Comparison of ENCODE assay signal across 23 cellular contexts in the genomic region with DNA sequence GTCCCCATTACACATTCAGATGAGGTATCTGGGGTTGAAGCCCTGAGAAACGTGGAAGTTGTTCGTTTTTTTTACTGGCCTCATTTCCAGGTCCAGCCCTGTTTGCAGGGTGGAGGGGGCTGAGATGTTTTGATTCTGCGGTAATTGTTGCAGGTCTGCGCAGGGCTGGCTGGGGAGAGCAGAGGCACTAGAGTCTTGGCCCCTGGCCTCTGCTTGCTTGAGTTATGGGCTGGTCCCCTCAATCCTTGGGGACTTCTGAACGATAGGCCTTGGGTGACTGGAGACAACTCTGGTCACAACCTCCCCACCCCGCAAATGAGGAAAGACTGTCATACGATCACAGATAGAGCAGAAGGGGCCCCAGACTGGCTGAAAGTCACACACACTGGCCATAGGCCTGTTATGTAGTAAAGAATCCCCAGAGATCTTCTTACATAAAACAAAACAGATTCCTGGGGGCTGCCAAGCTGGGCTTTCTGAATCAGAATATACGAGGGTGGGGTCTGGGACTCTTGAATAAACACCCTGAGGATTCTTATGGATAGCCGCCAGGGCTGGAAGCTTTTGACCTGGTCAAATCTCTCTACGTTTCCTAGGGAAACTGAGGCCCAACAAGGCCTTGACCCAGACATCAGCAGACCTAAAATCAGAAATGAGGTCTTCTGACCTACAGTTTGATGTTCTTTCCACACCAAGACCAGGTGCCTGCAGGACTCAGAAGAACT. TPM values are rescaled to one million over a fixed set of nuclear protein-coding genes. Genes with fewer than 3 reads are reported as not detected.
A peak's percentile ranks its signal among the peaks of the same experiment; 100 is the strongest.
DNase-seq lines count a peak whose midpoint lies in the region; ATAC-seq and TF ChIP-seq lines count a peak whose summit lies in the region.
"Had no signal": no experiment of that assay in that cellular context is flagged by ENCODE, and none has a peak within 500 bp of the region (broad histone marks: within the 10 kb centered on the region; RNA-seq: fewer than 3 reads in every experiment).

No MANE protein-coding gene starts in this region.

- H3K27me3 ChIP-seq in esophagus muscularis mucosa (no peaks in the 10 kb centered on the region), upper lobe of right lung (no peaks in the 10 kb centered on the region), breast epithelium (no peaks in the 10 kb centered on the region), trophoblast cell (ENCODE audit: insufficient read depth, low read length) (no peaks in the 10 kb centered on the region)

- TF ChIP-seq POLR2A in esophagus muscularis mucosa (IDR thresholded peaks at IDR 0.05; ENCODE audit: low read depth) (no peak), breast epithelium (IDR thresholded peaks at IDR 0.05) (no peak)

- no peak overlapping the region for H2BK5ac ChIP-seq in trophoblast cell (ENCODE audit: low read depth, low read length, poor library complexity)

- H3K27me3 Mint-ChIP-seq in nephron (ENCODE audit: low read depth), result no peaks in the 10 kb centered on the region
- no peaks in the 10 kb centered on the region for H3K27me3 Mint-ChIP-seq in activated T-helper 1 cell treated with anti-CD3 and anti-CD28 coated beads, Interleukin-12 subunit alpha, Interleukin-12 subunit beta, Interleukin-2, Interleukin-4 antibody, amounts not matched to agents 30 ng/mL and 10 ng/mL and 1 ng/mL, durations not matched to agents 14 hours and 24 hours and 36 hours (ENCODE audit: insufficient read depth)
- H3K27me3 Mint-ChIP-seq: IgD-negative memory B cell had no signal

- TF ChIP-seq CTCF in esophagus muscularis mucosa (IDR thresholded peaks at IDR 0.05) (no peak), nephron (IDR thresholded peaks at IDR 0.05; ENCODE audit: unreplicated experiment in 3 of 3) (no peak), upper lobe of right lung (IDR thresholded peaks at IDR 0.05) (no peak), breast epithelium (IDR thresholded peaks at IDR 0.05) (no peak)

- H2AFZ ChIP-seq in trophoblast cell (ENCODE audit: insufficient read depth, low read length, poor library complexity), result no peak overlapping the region

- no peak overlapping the region for H3K4me3 Mint-ChIP-seq in nephron
- no peak overlapping the region for H3K4me3 Mint-ChIP-seq in activated T-helper 1 cell treated with anti-CD3 and anti-CD28 coated beads, Interleukin-12 subunit alpha, Interleukin-12 subunit beta, Interleukin-2, Interleukin-4 antibody, amounts not matched to agents 30 ng/mL and 10 ng/mL and 1 ng/mL, durations not matched to agents 14 hours and 24 hours and 36 hours
- H3K4me3 Mint-ChIP-seq: H9, IgD-negative memory B cell had no signal

- no peaks in the 10 kb centered on the region for H3K9me3 ChIP-seq in esophagus muscularis mucosa
- H3K9me3 ChIP-seq in upper lobe of right lung, result no peaks in the 10 kb centered on the region
- H3K9me3 ChIP-seq in breast epithelium, result no peaks in the 10 kb centered on the region
- no peaks in the 10 kb centered on the region for H3K9me3 ChIP-seq in trophoblast cell (ENCODE audit: insufficient read depth, low read depth, low read length)

- H4K12ac ChIP-seq in trophoblast cell (ENCODE audit: low read depth, low read length), result no peak overlapping the region

- no peaks in the 10 kb centered on the region for H3K79me2 ChIP-seq in trophoblast cell (ENCODE audit: control insufficient read depth, insufficient read depth, low read length, poor library complexity)

- no peaks in the 10 kb centered on the region for H3K79me1 ChIP-seq in trophoblast cell (ENCODE audit: low read length)

- no peak overlapping the region for H2BK120ac ChIP-seq in trophoblast cell (ENCODE audit: insufficient read depth, low read length, poor library complexity)

- H3K4me3 ChIP-seq in esophagus muscularis mucosa (no peak overlapping the region), upper lobe of right lung (no peak overlapping the region), breast epithelium (no peak overlapping the region), trophoblast cell (ENCODE audit: low read depth, low read length) (no peak overlapping the region)

- no peak for ATAC-seq in upper lobe of right lung

- no peak overlapping the region for H3K18ac ChIP-seq in trophoblast cell (ENCODE audit: low read length)

- H3K36me3 ChIP-seq in esophagus muscularis mucosa, result peaks cover 0 to 8% (median 2%) of the 10 kb centered on the region in 4 donors
- H3K36me3 ChIP-seq in upper lobe of right lung, result peaks cover 3% of the 10 kb centered on the region
- H3K36me3 ChIP-seq in breast epithelium, result no peaks in the 10 kb centered on the region
- peaks cover 0 to 3% of the 10 kb centered on the region in 2 experiments for H3K36me3 ChIP-seq in trophoblast cell (ENCODE audit: control insufficient read depth in 1 of 2, insufficient read depth in 2 of 2, low read length in 2 of 2)

- no peak overlapping the region for H4K91ac ChIP-seq in trophoblast cell (ENCODE audit: low read depth, low read length)

- H3K14ac ChIP-seq in trophoblast cell (ENCODE audit: low read length), result no peak overlapping the region

- no peaks in the 10 kb centered on the region for H3K9me3 Mint-ChIP-seq in nephron
- H3K9me3 Mint-ChIP-seq in activated T-helper 1 cell treated with anti-CD3 and anti-CD28 coated beads, Interleukin-12 subunit alpha, Interleukin-12 subunit beta, Interleukin-2, Interleukin-4 antibody, amounts not matched to agents 30 ng/mL and 10 ng/mL and 1 ng/mL, durations not matched to agents 14 hours and 24 hours and 36 hours, result no peaks in the 10 kb centered on the region
- H3K9me3 Mint-ChIP-seq: H9, IgD-negative memory B cell had no signal

- DNase-seq in NCI-H526 treated with DMSO at 0.1 percent for 48 hours (lab: John Stamatoyannopoulos, UW), result peak; percentile 50
- DNase-seq in esophagus muscularis mucosa (ENCODE audit: extremely low spot score), result no peak
- no peak for DNase-seq in upper lobe of right lung
- DNase-seq in activated T-helper 1 cell treated with anti-CD3 and anti-CD28 coated beads, Interleukin-12 subunit alpha, Interleukin-12 subunit beta, Interleukin-2, Interleukin-4 antibody, amounts not matched to agents 30 ng/mL and 10 ng/mL and 1 ng/mL, durations not matched to agents 14 hours and 24 hours and 36 hours (ENCODE audit: low spot score), result no peak
- DNase-seq in hippocampal formation (lab: John Stamatoyannopoulos, UW), result no peak
- DNase-seq in breast epithelium (ENCODE audit: low spot score in 2 of 2), result no peak
- no peak for DNase-seq in trophoblast cell
- DNase-seq: COR-L47, GF-D8, NCI-H2029, NCI-H2171, NCI-H446 treated with DMSO at 0.1 percent for 48 hours, NCI-H748 treated with DMSO at 0.1 percent for 48 hours, OCI-M1 had no signal

- intact Hi-C loops in esophagus muscularis mucosa (cut with DNase I) (no loop called here), upper lobe of right lung (cut with DNase I) (no loop called here), breast epithelium (cut with DNase I; ENCODE audit: low total_unique reads) (loop anchor here (10.0 kb wide), 1 partner anchor 57 kb away; no protein-coding TSS in a partner anchor)
- intact Hi-C loops in activated T-helper 1 cell treated with anti-CD3 and anti-CD28 coated beads, Interleukin-12 subunit alpha, Interleukin-12 subunit beta, Interleukin-2, Interleukin-4 antibody, amounts not matched to agents 30 ng/mL and 10 ng/mL and 1 ng/mL, durations not matched to agents 14 hours and 24 hours and 36 hours (cut with micrococcal nuclease), result no loop called here

- peak overlapping the region in 2 of 3 experiments; percentile 56 to 71 for H3K27ac Mint-ChIP-seq in nephron
- no peak overlapping the region for H3K27ac Mint-ChIP-seq in activated T-helper 1 cell treated with anti-CD3 and anti-CD28 coated beads, Interleukin-12 subunit alpha, Interleukin-12 subunit beta, Interleukin-2, Interleukin-4 antibody, amounts not matched to agents 30 ng/mL and 10 ng/mL and 1 ng/mL, durations not matched to agents 14 hours and 24 hours and 36 hours
- H3K27ac Mint-ChIP-seq: IgD-negative memory B cell had no signal

- peak overlapping the region; percentile 79 to 96 (median 93) for H3K27ac ChIP-seq in esophagus muscularis mucosa (replicated peaks in 1 of 4)
- peak overlapping the region; percentile 30 for H3K27ac ChIP-seq in upper lobe of right lung
- no peak overlapping the region for H3K27ac ChIP-seq in breast epithelium
- H3K27ac ChIP-seq in trophoblast cell (ENCODE audit: low read depth, low read length), result no peak overlapping the region
- H3K27ac ChIP-seq: C4-2B had no signal

- no peak overlapping the region for H2BK12ac ChIP-seq in trophoblast cell (ENCODE audit: low read length)

- H3K23ac ChIP-seq in trophoblast cell (ENCODE audit: low read length), result no peak overlapping the region

- TF ChIP-seq EP300 in esophagus muscularis mucosa (IDR thresholded peaks at IDR 0.05), result no peak

- H3K4me1 ChIP-seq in esophagus muscularis mucosa, result peaks cover 50 to 100% (median 99%) of the 10 kb centered on the region in 4 donors
- H3K4me1 ChIP-seq in upper lobe of right lung, result peaks cover 15% of the 10 kb centered on the region
- no peaks in the 10 kb centered on the region for H3K4me1 ChIP-seq in breast epithelium
- H3K4me1 ChIP-seq in trophoblast cell (ENCODE audit: control insufficient read depth in 1 of 2, insufficient read depth in 2 of 2, low read length in 2 of 2), result peaks cover 0 to 2% of the 10 kb centered on the region in 2 experiments

- no peak overlapping the region for H3K9ac ChIP-seq in trophoblast cell (ENCODE audit: low read length)

- 68% methylated on average over 10 of the region's 10 CpGs for WGBS in esophagus muscularis mucosa
- no CpG with 5 or more reads among the region's 10 CpGs for WGBS in trophoblast cell (ENCODE audit: extremely low coverage, insufficient coverage, insufficient read length)

- no peak overlapping the region for H3K4me2 ChIP-seq in trophoblast cell (ENCODE audit: low read length)

- H3K36me3 Mint-ChIP-seq in nephron (ENCODE audit: low read depth), result peaks cover 6% of the 10 kb centered on the region
- H3K36me3 Mint-ChIP-seq in activated T-helper 1 cell treated with anti-CD3 and anti-CD28 coated beads, Interleukin-12 subunit alpha, Interleukin-12 subunit beta, Interleukin-2, Interleukin-4 antibody, amounts not matched to agents 30 ng/mL and 10 ng/mL and 1 ng/mL, durations not matched to agents 14 hours and 24 hours and 36 hours (ENCODE audit: low read depth), result no peaks in the 10 kb centered on the region

- H3K4ac ChIP-seq in trophoblast cell (ENCODE audit: low read depth, low read length), result no peak overlapping the region

- H2AK5ac ChIP-seq in trophoblast cell (ENCODE audit: low read length), result no peak overlapping the region

- no peak overlapping the region for H4K8ac ChIP-seq in trophoblast cell (ENCODE audit: low read depth, low read length)

- H3K4me1 Mint-ChIP-seq in nephron, result peaks cover 39% of the 10 kb centered on the region
- no peaks in the 10 kb centered on the region for H3K4me1 Mint-ChIP-seq in activated T-helper 1 cell treated with anti-CD3 and anti-CD28 coated beads, Interleukin-12 subunit alpha, Interleukin-12 subunit beta, Interleukin-2, Interleukin-4 antibody, amounts not matched to agents 30 ng/mL and 10 ng/mL and 1 ng/mL, durations not matched to agents 14 hours and 24 hours and 36 hours (ENCODE audit: low read depth)
- H3K4me1 Mint-ChIP-seq: IgD-negative memory B cell had no signal

RNA-seq across cellular contexts. Expression of gene KBTBD13, which starts 15.7 kb away (rescaled TPM):
- total RNA-seq in esophagus muscularis mucosa (under 1 TPM in 1 of 4 donors, not detected in 3; 0.17 TPM), upper lobe of right lung (not detected), breast epithelium (under 1 TPM in 2 of 3 donors, not detected in 1; 0.15 to 0.33 TPM)
- total RNA-seq in activated T-helper 1 cell treated with anti-CD3 and anti-CD28 coated beads, Interleukin-12 subunit alpha, Interleukin-12 subunit beta, Interleukin-2, Interleukin-4 antibody, amounts not matched to agents 30 ng/mL and 10 ng/mL and 1 ng/mL, durations not matched to agents 14 hours and 24 hours and 36 hours, result not detected in 2 replicates
- not detected in 2 replicates for polyA plus RNA-seq in trophoblast cell (2013)
- total RNA-seq: A673, Daoy, H9, HT-29, LHCN-M2, RPMI7951 had no signal
- polyA plus RNA-seq: IgD-negative memory B cell had no signal

RNA-seq across cellular contexts. Expression of gene UBAP1L, which starts 22.8 kb away (rescaled TPM):
- total RNA-seq in esophagus muscularis mucosa (1 to 10 TPM; 1.2 to 7.5 (median 2.2) TPM), upper lobe of right lung (4.9 TPM), breast epithelium (1 to 10 TPM; 3.7 to 10.0 (median 7.2) TPM)
- total RNA-seq in activated T-helper 1 cell treated with anti-CD3 and anti-CD28 coated beads, Interleukin-12 subunit alpha, Interleukin-12 subunit beta, Interleukin-2, Interleukin-4 antibody, amounts not matched to agents 30 ng/mL and 10 ng/mL and 1 ng/mL, durations not matched to agents 14 hours and 24 hours and 36 hours, result 5.9 and 7.0 TPM in 2 replicates
- polyA plus RNA-seq in trophoblast cell (2013), result 0.67 TPM in 2 replicates

RNA-seq across cellular contexts. Expression of gene RASL12, which starts 24.4 kb away (rescaled TPM):
- total RNA-seq in esophagus muscularis mucosa (100 to 1,000 TPM; 123 to 216 (median 198) TPM), upper lobe of right lung (20.2 TPM), breast epithelium (10 to 100 TPM; 12.6 to 20.6 (median 20.3) TPM)
- total RNA-seq in activated T-helper 1 cell treated with anti-CD3 and anti-CD28 coated beads, Interleukin-12 subunit alpha, Interleukin-12 subunit beta, Interleukin-2, Interleukin-4 antibody, amounts not matched to agents 30 ng/mL and 10 ng/mL and 1 ng/mL, durations not matched to agents 14 hours and 24 hours and 36 hours, result not detected in 2 replicates
- polyA plus RNA-seq in trophoblast cell (2013), result 2.7 and 2.9 TPM in 2 replicates
- total RNA-seq: HT-29, LHCN-M2 had no signal
- polyA plus RNA-seq: IgD-negative memory B cell had no signal

RNA-seq across cellular contexts. Expression of gene PDCD7, which starts 41.4 kb away (rescaled TPM):
- total RNA-seq in esophagus muscularis mucosa (10 to 100 TPM; 24.2 to 33.4 (median 25.5) TPM), upper lobe of right lung (29.4 TPM), breast epithelium (10 to 100 TPM; 21.6 to 26.7 (median 24.4) TPM)
- 51.2 and 54.7 TPM in 2 replicates for total RNA-seq in activated T-helper 1 cell treated with anti-CD3 and anti-CD28 coated beads, Interleukin-12 subunit alpha, Interleukin-12 subunit beta, Interleukin-2, Interleukin-4 antibody, amounts not matched to agents 30 ng/mL and 10 ng/mL and 1 ng/mL, durations not matched to agents 14 hours and 24 hours and 36 hours
- polyA plus RNA-seq in trophoblast cell (2013), result 13.1 and 13.4 TPM in 2 replicates

RNA-seq across cellular contexts. Expression of gene SLC51B, which starts 47.0 kb away (rescaled TPM):
- total RNA-seq in esophagus muscularis mucosa (not detected), upper lobe of right lung (3.8 TPM), breast epithelium (not detected)
- total RNA-seq in activated T-helper 1 cell treated with anti-CD3 and anti-CD28 coated beads, Interleukin-12 subunit alpha, Interleukin-12 subunit beta, Interleukin-2, Interleukin-4 antibody, amounts not matched to agents 30 ng/mL and 10 ng/mL and 1 ng/mL, durations not matched to agents 14 hours and 24 hours and 36 hours, result not detected in 2 replicates
- 0.07 TPM in 1 of 2 replicates, not detected in the other for polyA plus RNA-seq in trophoblast cell (2013)
- total RNA-seq: A673, Daoy, H9, RPMI7951 had no signal
- polyA plus RNA-seq: IgD-negative memory B cell had no signal

Comparison
In these comparisons a context has a peak if more than half of its experiments do, and no peak if none do; other contexts are left out.
1. H3K27ac ChIP-seq: peak in esophagus muscularis mucosa (4 of 4) and upper lobe of right lung (single experiment); none in breast epithelium (0 of 2) and trophoblast cell (single experiment).
2. RNA of gene RASL12, which starts 24.4 kb away (total RNA-seq): 123 to 216 TPM in esophagus muscularis mucosa, 12.6 to 20.6 TPM in breast epithelium and 20.2 TPM in upper lobe of right lung (single experiment); not detected in activated T-helper 1 cell treated with anti-CD3 and anti-CD28 coated beads, Interleukin-12 subunit alpha, Interleukin-12 subunit beta, Interleukin-2, Interleukin-4 antibody, amounts not matched to agents 30 ng/mL and 10 ng/mL and 1 ng/mL, durations not matched to agents 14 hours and 24 hours and 36 hours; every median in the first group is over 10 times any median in the second.